1 cellular context compared by ENCODE assay signal in genomic region chr1:48750089-48750488, GRCh38.
TF ChIP-seq lines count a peak whose summit lies in the region.

No MANE protein-coding gene starts in this region.

TF ChIP-seq in GM23338, 12 proteins besides CTCF, POLR2A, EP300 and RAD21 (continued from another document):
- TF ChIP-seq CREB1 (CRISPR knock-in tag; IDR thresholded peaks at IDR 0.05; ENCODE audit: low read depth) (no peak), ETS1 (IDR thresholded peaks at IDR 0.05) (no peak), EZH2 (IDR thresholded peaks at IDR 0.05; ENCODE audit: low read depth, unreplicated experiment) (no peak)
